ENCODE assay signal across 27 cellular contexts in the genomic region with DNA sequence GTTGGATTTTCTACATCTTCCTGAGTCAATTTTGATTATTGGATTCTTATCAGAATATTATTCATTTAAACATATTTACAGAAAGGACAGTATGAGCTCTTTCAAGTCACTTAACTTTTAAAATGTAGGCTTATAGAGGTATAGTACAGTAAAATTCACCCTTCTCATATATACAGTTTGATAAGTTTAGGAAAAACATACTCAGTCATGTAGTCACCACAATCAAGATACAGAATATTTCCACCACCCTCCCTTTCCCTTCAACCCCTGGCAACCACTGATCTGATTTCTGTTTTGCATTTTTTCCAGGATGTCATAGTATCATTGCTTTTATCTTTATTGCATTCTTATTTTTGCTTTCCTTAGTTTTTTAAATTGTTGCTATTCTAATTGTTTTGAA.
"Had no signal": no experiment of that assay in that cellular context is flagged by ENCODE, and none has a peak within 500 bp of the region (broad histone marks: within the 10 kb centered on the region; RNA-seq: fewer than 3 reads in every experiment).

No MANE protein-coding gene starts in this region.

- H3K27ac Mint-ChIP-seq: activated CD4-positive, alpha-beta memory T cell treated with anti-CD3 and anti-CD28 coated beads, Interleukin-2, amount 10 ng/mL, durations not matched to agents 7 days and 5 days; activated CD8-positive, alpha-beta memory T cell treated with anti-CD3 and anti-CD28 coated beads, Interleukin-2, amount 10 ng/mL, durations not matched to agents 7 days and 5 days; activated naive CD4-positive, alpha-beta T cell treated with anti-CD3 and anti-CD28 coated beads, Interleukin-2, amount 10 ng/mL, durations not matched to agents 7 days and 5 days; activated naive CD8-positive, alpha-beta T cell treated with anti-CD3 and anti-CD28 coated beads, Interleukin-2, amount 10 ng/mL, durations not matched to agents 7 days and 5 days; brain had no signal

- H3K4me1 Mint-ChIP-seq: activated CD4-positive, alpha-beta memory T cell treated with anti-CD3 and anti-CD28 coated beads, Interleukin-2, amount 10 ng/mL, durations not matched to agents 7 days and 5 days; activated CD8-positive, alpha-beta memory T cell treated with anti-CD3 and anti-CD28 coated beads, Interleukin-2, amount 10 ng/mL, durations not matched to agents 7 days and 5 days; activated naive CD4-positive, alpha-beta T cell treated with anti-CD3 and anti-CD28 coated beads, Interleukin-2, amount 10 ng/mL, durations not matched to agents 7 days and 5 days; activated naive CD8-positive, alpha-beta T cell treated with anti-CD3 and anti-CD28 coated beads, Interleukin-2, amount 10 ng/mL, durations not matched to agents 7 days and 5 days; brain had no signal

- ATAC-seq: activated CD8-positive, alpha-beta memory T cell treated with anti-CD3 and anti-CD28 coated beads, Interleukin-2, amount 10 ng/mL, durations not matched to agents 7 days and 5 days had no signal

- H3K36me3 Mint-ChIP-seq: activated CD8-positive, alpha-beta memory T cell treated with anti-CD3 and anti-CD28 coated beads, Interleukin-2, amount 10 ng/mL, durations not matched to agents 7 days and 5 days; activated naive CD4-positive, alpha-beta T cell treated with anti-CD3 and anti-CD28 coated beads, Interleukin-2, amount 10 ng/mL, durations not matched to agents 7 days and 5 days; activated naive CD8-positive, alpha-beta T cell treated with anti-CD3 and anti-CD28 coated beads, Interleukin-2, amount 10 ng/mL, durations not matched to agents 7 days and 5 days; brain had no signal

- H3K9me3 Mint-ChIP-seq: activated CD4-positive, alpha-beta memory T cell treated with anti-CD3 and anti-CD28 coated beads, Interleukin-2, amount 10 ng/mL, durations not matched to agents 7 days and 5 days; activated naive CD4-positive, alpha-beta T cell treated with anti-CD3 and anti-CD28 coated beads, Interleukin-2, amount 10 ng/mL, durations not matched to agents 7 days and 5 days; activated naive CD8-positive, alpha-beta T cell treated with anti-CD3 and anti-CD28 coated beads, Interleukin-2, amount 10 ng/mL, durations not matched to agents 7 days and 5 days; brain had no signal

- DNase-seq: activated CD4-positive, alpha-beta memory T cell treated with anti-CD3 and anti-CD28 coated beads, Interleukin-2, amount 10 ng/mL, durations not matched to agents 7 days and 5 days; activated CD4-positive, alpha-beta T cell treated with anti-CD3 and anti-CD28 coated beads for 1 hour; activated CD4-positive, alpha-beta T cell treated with anti-CD3 and anti-CD28 coated beads for 48 hours; activated CD4-positive, CD25-positive, alpha-beta regulatory T cell; activated CD8-positive, alpha-beta memory T cell treated with anti-CD3 and anti-CD28 coated beads for 24 hours; activated CD8-positive, alpha-beta memory T cell treated with anti-CD3 and anti-CD28 coated beads, Interleukin-2, amount 10 ng/mL, durations not matched to agents 7 days and 5 days; activated CD8-positive, alpha-beta memory T cell treated with anti-CD3 and anti-CD28 coated beads, Interleukin-2, amount 50 U/mL, for 48 hours; activated effector memory CD4-positive, alpha-beta T cell treated with Interleukin-2 at 50 U/mL for 16 hours; activated naive CD4-positive, alpha-beta T cell treated with anti-CD3 and anti-CD28 coated beads, Interleukin-2, amount 10 ng/mL, durations not matched to agents 7 days and 5 days; activated naive CD8-positive, alpha-beta T cell treated with anti-CD3 and anti-CD28 coated beads, Interleukin-2, amount 10 ng/mL, durations not matched to agents 7 days and 5 days; activated T-cell treated with anti-CD3 and anti-CD28 coated beads, Interleukin-2, amount 50 U/mL, for 48 hours; adrenal gland; caudate nucleus; cerebellar nuclear complex; NCI-H1092 treated with DMSO at 0.1 percent for 48 hours; NCI-H1436; NCI-H1694; NCI-H2029; NCI-H510A; NCI-H526; NCI-H748 treated with DMSO at 0.1 percent for 48 hours; NK-92 treated with Interleukin-12 subunit alpha and Interleukin-12 subunit beta, amount 100 ng/mL, for 24 hours; PC-9; Right ventricle myocardium superior; SJCRH30; WERI-Rb-1 had no signal

- H3K27me3 Mint-ChIP-seq: activated CD4-positive, alpha-beta memory T cell treated with anti-CD3 and anti-CD28 coated beads, Interleukin-2, amount 10 ng/mL, durations not matched to agents 7 days and 5 days; activated CD8-positive, alpha-beta memory T cell treated with anti-CD3 and anti-CD28 coated beads, Interleukin-2, amount 10 ng/mL, durations not matched to agents 7 days and 5 days; activated naive CD4-positive, alpha-beta T cell treated with anti-CD3 and anti-CD28 coated beads, Interleukin-2, amount 10 ng/mL, durations not matched to agents 7 days and 5 days; brain had no signal

- H3K4me3 Mint-ChIP-seq: activated CD4-positive, alpha-beta memory T cell treated with anti-CD3 and anti-CD28 coated beads, Interleukin-2, amount 10 ng/mL, durations not matched to agents 7 days and 5 days; activated CD8-positive, alpha-beta memory T cell treated with anti-CD3 and anti-CD28 coated beads, Interleukin-2, amount 10 ng/mL, durations not matched to agents 7 days and 5 days; activated naive CD4-positive, alpha-beta T cell treated with anti-CD3 and anti-CD28 coated beads, Interleukin-2, amount 10 ng/mL, durations not matched to agents 7 days and 5 days; activated naive CD8-positive, alpha-beta T cell treated with anti-CD3 and anti-CD28 coated beads, Interleukin-2, amount 10 ng/mL, durations not matched to agents 7 days and 5 days; brain had no signal
